Comparison of ENCODE assay signal across 10 cellular contexts in the genomic region with DNA sequence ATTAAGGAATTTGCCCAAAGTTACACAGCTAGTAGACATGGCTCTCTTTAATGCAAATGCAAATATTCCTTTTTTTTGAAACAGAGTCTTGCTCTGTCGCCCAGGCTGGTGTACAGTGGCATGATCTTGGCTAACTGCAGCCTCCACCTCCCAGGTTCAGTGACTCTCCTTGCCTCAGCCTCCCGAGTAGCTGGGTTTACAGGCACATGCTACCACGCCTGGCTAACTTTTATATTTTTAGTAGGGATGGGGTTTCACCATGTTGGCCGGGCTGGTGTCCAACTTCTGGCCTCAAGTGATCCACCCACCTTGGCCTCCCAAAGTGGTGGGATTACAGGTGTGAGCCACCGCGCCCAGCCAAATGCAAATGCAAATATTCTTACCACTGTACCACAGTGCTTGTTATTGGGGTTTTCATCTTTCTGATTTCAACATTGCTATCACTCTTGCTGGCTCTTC. TPM values are rescaled to one million over a fixed set of nuclear protein-coding genes. Genes with fewer than 3 reads are reported as not detected.
A peak's percentile ranks its signal among the peaks of the same experiment; 100 is the strongest.
DNase-seq lines count a peak whose midpoint lies in the region; ATAC-seq and TF ChIP-seq lines count a peak whose summit lies in the region.
"Had no signal": no experiment of that assay in that cellular context is flagged by ENCODE, and none has a peak within 500 bp of the region (broad histone marks: within the 10 kb centered on the region; RNA-seq: fewer than 3 reads in every experiment).

No MANE protein-coding gene starts in this region.

- H3K4me2 ChIP-seq in smooth muscle cell, result peak overlapping the region; percentile 90

- no peaks in the 10 kb centered on the region for H3K27me3 Mint-ChIP-seq in activated T-helper 17 cell treated with anti-CD3 and anti-CD28 coated beads, Interleukin-2, amount 50 U/mL, for 72 hours

- H3K4me3 ChIP-seq in GM06990 (replicated peaks; ENCODE audit: low read depth, low read length) (peak overlapping the region; percentile 6), smooth muscle cell (peak overlapping the region; percentile 61)

- H3K27me3 ChIP-seq in GM06990 (replicated peaks; ENCODE audit: control insufficient read depth, insufficient read depth, low read length) (no peaks in the 10 kb centered on the region), layer of hippocampus (ENCODE audit: control insufficient read depth, insufficient read depth, low read length) (no peaks in the 10 kb centered on the region), smooth muscle cell (ENCODE audit: low read depth) (no peaks in the 10 kb centered on the region)

- peaks cover 6% of the 10 kb centered on the region for H3K4me1 Mint-ChIP-seq in activated T-helper 17 cell treated with anti-CD3 and anti-CD28 coated beads, Interleukin-2, amount 50 U/mL, for 72 hours

- H2AFZ ChIP-seq in smooth muscle cell (ENCODE audit: low read depth), result peak overlapping the region; percentile 21

- H4K20me1 ChIP-seq in smooth muscle cell (ENCODE audit: low read depth), result no peaks in the 10 kb centered on the region

- no peaks in the 10 kb centered on the region; the same call in 1 of the 2 replicates for H3K36me3 ChIP-seq in GM06990 (ENCODE audit: control insufficient read depth, insufficient read depth, low read length)
- no peaks in the 10 kb centered on the region for H3K36me3 ChIP-seq in smooth muscle cell (ENCODE audit: low read depth)

- H3K79me2 ChIP-seq in smooth muscle cell (ENCODE audit: low read depth), result peaks cover 39% of the 10 kb centered on the region

- peaks cover 29% of the 10 kb centered on the region for H3K4me1 ChIP-seq in smooth muscle cell (ENCODE audit: low read depth)

- H3K27ac Mint-ChIP-seq in activated T-helper 17 cell treated with anti-CD3 and anti-CD28 coated beads, Interleukin-2, amount 50 U/mL, for 72 hours, result peak overlapping the region; percentile 4

- no peaks in the 10 kb centered on the region for H3K9me3 ChIP-seq in smooth muscle cell (replicated peaks; ENCODE audit: low read depth)

- H3F3A ChIP-seq in smooth muscle cell (ENCODE audit: low read depth), result peaks cover 13% of the 10 kb centered on the region

- H3K27ac ChIP-seq in layer of hippocampus (ENCODE audit: low read depth, low read length), result peak overlapping the region; percentile 42
- peak overlapping the region; percentile 39 for H3K27ac ChIP-seq in smooth muscle cell (ENCODE audit: low read depth)

- no peak overlapping the region for H3K9ac ChIP-seq in smooth muscle cell (ENCODE audit: low read depth)

- no peaks in the 10 kb centered on the region for H3K9me3 Mint-ChIP-seq in activated T-helper 17 cell treated with anti-CD3 and anti-CD28 coated beads, Interleukin-2, amount 50 U/mL, for 72 hours

- H3K36me3 Mint-ChIP-seq in activated T-helper 17 cell treated with anti-CD3 and anti-CD28 coated beads, Interleukin-2, amount 50 U/mL, for 72 hours (ENCODE audit: low read depth), result no peaks in the 10 kb centered on the region

- H3K4me3 Mint-ChIP-seq in activated T-helper 17 cell treated with anti-CD3 and anti-CD28 coated beads, Interleukin-2, amount 50 U/mL, for 72 hours, result no peak overlapping the region

- no peak for TF ChIP-seq CTCF in GM06990 (IDR thresholded peaks at IDR 0.05; ENCODE audit: insufficient read depth, low read length, poor library complexity, severe bottlenecking)
- TF ChIP-seq CTCF in smooth muscle cell (IDR thresholded peaks at IDR 0.05; ENCODE audit: borderline replicate concordance, insufficient read depth, poor library complexity, severe bottlenecking), result no peak

- DNase-seq in GM06990 (ENCODE audit: extremely low read depth, insufficient read length) (no peak), smooth muscle cell (lab: John Stamatoyannopoulos, UW; ENCODE audit: unreplicated experiment) (no peak), SHP77 treated with DMSO at 0.1 percent for 48 hours (lab: John Stamatoyannopoulos, UW) (no peak)
- DNase-seq in stimulated activated CD4-positive, alpha-beta T cell treated with anti-CD3 and anti-CD28 coated beads, Interleukin-15, amount 100 ng/mL, for 24 hours, result no peak
- DNase-seq: NCI-H1092 treated with DMSO at 0.1 percent for 48 hours had no signal

- 96% methylated on average over 6 of the region's 6 CpGs for WGBS in smooth muscle cell (ENCODE audit: low lambda C conversion rate)

- ATAC-seq in activated T-helper 17 cell treated with anti-CD3 and anti-CD28 coated beads, Interleukin-2, amount 50 U/mL, for 72 hours (replicated peaks), result no peak
- ATAC-seq in activated CD4-positive, CD25-positive, alpha-beta regulatory T cell treated with anti-CD3 and anti-CD28 coated beads, Interleukin-2, amount 50 U/mL, for 24 hours, result no peak
- no peak for ATAC-seq in GM18909 (IDR thresholded peaks at IDR 0.05; ENCODE audit: poor library complexity, unreplicated experiment)

RNA-seq across cellular contexts. Expression of a gene that starts 24.5 kb away (rescaled TPM):
- total RNA-seq in activated T-helper 17 cell treated with anti-CD3 and anti-CD28 coated beads, Interleukin-2, amount 50 U/mL, for 72 hours, result not detected
- not detected in 2 replicates for total RNA-seq in smooth muscle cell
- not detected in 2 replicates for polyA plus RNA-seq in smooth muscle cell
- total RNA-seq: dermis microvascular lymphatic vessel endothelial cell had no signal
